10 cellular contexts compared by ENCODE assay signal in genomic region chr12:25811656-25812126, GRCh38.
DNase-seq lines count a peak whose midpoint lies in the region; ATAC-seq, FAIRE-seq and TF ChIP-seq lines count a peak whose summit lies in the region.
"Had no signal": no experiment of that assay in that cellular context is flagged by ENCODE, and none has a peak within 500 bp of the region (broad histone marks: within the 10 kb centered on the region; RNA-seq: fewer than 3 reads in every experiment).

No MANE protein-coding gene starts in this region.

- WGBS in pancreas, 2 donors, result 67 to 79% methylated on average over 5 of the region's 5 CpGs
- 59 to 76% (median 73%) methylated on average over 5 of the region's 5 CpGs for WGBS in spleen, 5 donors

- TF ChIP-seq POLR2A in spleen (IDR thresholded peaks at IDR 0.05), result no peak

- H3K27me3 ChIP-seq in pancreas (no peaks in the 10 kb centered on the region), spleen (replicated peaks in 1 of 7) (no peaks in the 10 kb centered on the region)

- DNase-seq in GM13976 (ENCODE audit: low spot score) (peak; percentile 35), HCEC 1CT (peak; percentile 66), NCI-H460 (ENCODE audit: extremely low read depth, low read depth) (peak; percentile 35), left kidney (ENCODE audit: low read depth, low spot score) (peak; percentile 52), cerebellum (ENCODE audit: low spot score) (no peak), pancreas (no peak), spleen (no peak), activated gamma-delta T cell treated with Interleukin-2 at 50 U/mL for 16 hours (no peak)
- DNase-seq: naive B cell, NCI-H345 had no signal

- intact Hi-C loops in pancreas (cut with DNase I), result no loop called here
- intact Hi-C loops in spleen (cut with DNase I; ENCODE audit: low total_unique reads), result no loop called here

- H3K9me3 ChIP-seq in pancreas (no peaks in the 10 kb centered on the region), spleen (peaks cover 0 to 13% (median 5%) of the 10 kb centered on the region in 8 donors)

- ATAC-seq in pancreas, result no peak

- H3K4me1 ChIP-seq in pancreas, result no peaks in the 10 kb centered on the region
- H3K4me1 ChIP-seq in spleen, result no peaks in the 10 kb centered on the region

- H3K36me3 ChIP-seq in pancreas (no peaks in the 10 kb centered on the region), spleen (no peaks in the 10 kb centered on the region)

- in situ Hi-C loops in GM13976 (cut with MboI; ENCODE audit: low sequenced_read_pairs, unreplicated experiment), result no loop called here

- TF ChIP-seq CTCF in GM13976 (IDR thresholded peaks at IDR 0.05; ENCODE audit: borderline replicate concordance, control extremely low read depth, extremely low read depth, insufficient read depth, missing control alignments) (no peak), pancreas (IDR thresholded peaks at IDR 0.05) (no peak), spleen (IDR thresholded peaks at IDR 0.05 in 8 of 11, conservative IDR thresholded peaks at IDR 0.05 in 3 of 11) (no peak)

- H3K4me3 ChIP-seq in pancreas (no peak overlapping the region), spleen (no peak overlapping the region)

- H3K27ac ChIP-seq in pancreas (no peak overlapping the region), spleen (no peak overlapping the region)

- FAIRE-seq in pancreas (lab: Jason Lieb, UNC), result no peak

Comparison
In these comparisons a context has a peak if more than half of its experiments do, and no peak if none do; other contexts are left out.
1. DNase-seq: peak in GM13976 (single experiment), HCEC 1CT (single experiment), NCI-H460 (single experiment) and left kidney (single experiment); none in cerebellum (single experiment), pancreas (0 of 6), spleen (single experiment) and activated gamma-delta T cell treated with Interleukin-2 at 50 U/mL for 16 hours (single experiment).